ENCODE assay signal across 27 cellular contexts in the genomic region with DNA sequence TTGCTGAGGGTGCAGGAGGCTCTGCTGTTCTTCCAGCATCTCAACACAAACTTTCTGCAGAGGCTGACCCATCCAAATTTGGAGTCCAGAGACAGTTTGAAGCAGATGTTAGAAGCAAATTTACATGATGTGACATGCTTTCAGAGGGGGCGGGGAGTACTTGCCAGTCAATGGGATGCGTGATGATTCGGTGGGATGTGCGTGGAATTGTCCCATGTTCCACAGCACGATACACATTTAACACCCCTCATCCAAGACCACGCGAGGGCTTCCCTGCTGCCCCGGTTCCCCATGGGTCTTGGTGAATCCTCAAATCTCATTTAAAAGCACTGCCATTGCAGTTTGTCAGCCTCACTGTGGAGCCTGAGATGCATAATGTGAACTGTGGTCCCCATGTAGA.
"Had no signal": no experiment of that assay in that cellular context is flagged by ENCODE, and none has a peak within 500 bp of the region (broad histone marks: within the 10 kb centered on the region; RNA-seq: fewer than 3 reads in every experiment).

No MANE protein-coding gene starts in this region.

- H3K27me3 ChIP-seq: body of pancreas, colonic mucosa, dorsolateral prefrontal cortex, esophagus muscularis mucosa, foreskin keratinocyte, heart right ventricle, left lung, ovary, suprapubic skin, tibial artery had no signal

- H3K36me3 ChIP-seq: colonic mucosa, esophagus muscularis mucosa, heart right ventricle, left lung, ovary, prostate gland, suprapubic skin, tibial artery had no signal

- ATAC-seq: body of pancreas, foreskin keratinocyte, left lung had no signal

- H3K27ac ChIP-seq: body of pancreas, colonic mucosa, dorsolateral prefrontal cortex, esophagus muscularis mucosa, foreskin keratinocyte, heart right ventricle, left lung, ovary, prostate gland, SK-N-MC, suprapubic skin, tibial artery, VCaP had no signal

- H3K4me3 Mint-ChIP-seq: activated naive CD8-positive, alpha-beta T cell; nephron had no signal

- H3K9me3 ChIP-seq: colonic mucosa, ovary, prostate gland had no signal

- H3K4me1 Mint-ChIP-seq: nephron had no signal

- H3K4me3 ChIP-seq: body of pancreas, colonic mucosa, dorsolateral prefrontal cortex, esophagus muscularis mucosa, heart right ventricle, left lung, ovary, prostate gland, SK-N-MC, suprapubic skin, tibial artery had no signal

- H3K4me1 ChIP-seq: body of pancreas, colonic mucosa, esophagus muscularis mucosa, foreskin keratinocyte, heart right ventricle, left lung, prostate gland, tibial artery had no signal

- H3K27me3 Mint-ChIP-seq: activated naive CD8-positive, alpha-beta T cell had no signal

- H3K27ac Mint-ChIP-seq: activated naive CD8-positive, alpha-beta T cell; activated T-helper 2 cell treated with anti-CD3 and anti-CD28 coated beads, Interferon-gamma antibody, Interleukin-2, Interleukin-4, amounts not matched to agents 10 μg/mL and 5 μg/mL and 100 μg/mL, durations not matched to agents 14 hours and 24 hours and 36 hours; nephron had no signal

- DNase-seq: activated CD4-positive, alpha-beta T cell treated with anti-CD3 and anti-CD28 coated beads for 4 hours; activated CD4-positive, alpha-beta T cell treated with anti-CD3 and anti-CD28 coated beads, Interleukin-2, amount 50 U/mL, for 48 hours; activated naive CD4-positive, alpha-beta T cell treated with Interleukin-2 at 50 U/mL for 16 hours; activated T-cell treated with anti-CD3 and anti-CD28 coated beads, Interleukin-2, amount 50 U/mL, for 48 hours; aorta; body of pancreas; cerebellar nuclear complex; colonic mucosa; dorsolateral prefrontal cortex; foreskin keratinocyte; heart right ventricle; kidney glomerular epithelial cell; left lung; ovary; retina; stimulated activated CD4-positive, alpha-beta T cell treated with anti-CD3 and anti-CD28 coated beads, Interleukin-15, amount 100 ng/mL, for 24 hours; stimulated activated CD4-positive, alpha-beta T cell treated with anti-CD3 and anti-CD28 coated beads, Interleukin-2, amount 100 ng/mL, for 24 hours; stimulated activated naive CD4-positive, alpha-beta T cell; tibial artery had no signal
